In the genomic region with DNA sequence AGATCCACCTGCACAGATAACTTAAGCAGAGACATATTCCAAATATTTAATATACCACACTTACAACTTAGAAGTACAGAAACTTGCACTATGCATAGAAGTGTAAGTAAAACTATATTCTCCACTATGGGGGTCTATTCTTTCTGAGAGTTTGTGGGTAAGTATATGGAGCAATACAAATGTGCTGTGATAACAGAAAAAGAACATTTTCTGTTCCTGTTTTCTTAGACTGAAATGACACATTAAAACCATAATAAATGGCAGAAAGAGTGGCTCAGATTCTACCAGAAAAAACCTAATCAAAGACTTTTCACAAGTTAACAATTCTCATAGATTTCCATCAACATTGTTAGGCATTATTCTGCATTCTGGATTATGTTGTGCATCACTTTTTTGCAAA, we compare ENCODE assay signal across 25 cellular contexts.
"Had no signal": no experiment of that assay in that cellular context is flagged by ENCODE, and none has a peak within 500 bp of the region (broad histone marks: within the 10 kb centered on the region; RNA-seq: fewer than 3 reads in every experiment).

No MANE protein-coding gene starts in this region.

- H3K36me3 ChIP-seq: ascending aorta, breast epithelium, SJSA1 had no signal

- H3K27me3 ChIP-seq: ascending aorta, breast epithelium, SJSA1 had no signal

- H3K9me3 ChIP-seq: SJSA1, SK-N-SH had no signal

- ATAC-seq: activated CD4-positive, alpha-beta T cell treated with anti-CD3 and anti-CD28 coated beads for 36 hours; activated CD4-positive, CD25-positive, alpha-beta regulatory T cell treated with anti-CD3 and anti-CD28 coated beads, Interleukin-2, amount 50 U/mL, for 24 hours; activated CD8-positive, alpha-beta T cell treated with anti-CD3 and anti-CD28 coated beads, Interleukin-2, amount 10 ng/mL, durations not matched to agents 7 days and 5 days; WTC11 had no signal

- H3K4me1 ChIP-seq: ascending aorta, breast epithelium, SJSA1 had no signal

- H3K4me3 ChIP-seq: ascending aorta, breast epithelium, coronary artery, SJSA1 had no signal

- DNase-seq: activated CD4-positive, alpha-beta T cell treated with anti-CD3 and anti-CD28 coated beads for 36 hours; activated CD4-positive, alpha-beta T cell treated with anti-CD3 and anti-CD28 coated beads, Interleukin-2, amount 10 ng/mL, durations not matched to agents 7 days and 5 days; activated CD4-positive, alpha-beta T cell treated with anti-CD3 and anti-CD28 coated beads, Interleukin-2, amount 50 U/mL, for 48 hours; activated CD8-positive, alpha-beta T cell treated with anti-CD3 and anti-CD28 coated beads, Interleukin-2, amount 10 ng/mL, durations not matched to agents 7 days and 5 days; activated gamma-delta T cell; activated naive CD4-positive, alpha-beta T cell treated with Interleukin-2 at 50 U/mL for 16 hours; activated naive CD8-positive, alpha-beta T cell treated with anti-CD3 and anti-CD28 coated beads, Interleukin-2, amount 10 ng/mL, durations not matched to agents 7 days and 5 days; activated T-cell treated with anti-CD3 and anti-CD28 coated beads, Interleukin-2, amount 50 U/mL, for 24 hours; amygdala; MM.1S; NCI-H1092; NCI-H1436 treated with DMSO at 0.1 percent for 48 hours; NCI-H1694 treated with DMSO at 0.1 percent for 48 hours; NCI-H2029; NCI-H345; NCI-H524 treated with DMSO at 0.1 percent for 48 hours; OCI-M1; SHP77 treated with DMSO at 0.1 percent for 48 hours; SK-N-SH had no signal

- H3K27ac ChIP-seq: ascending aorta, breast epithelium, coronary artery, SJSA1 had no signal
